14 cellular contexts compared by ENCODE assay signal in genomic region chr21:42678118-42678430, GRCh38. TPM values are rescaled to one million over a fixed set of nuclear protein-coding genes. Genes with fewer than 3 reads are reported as not detected.
A peak's percentile ranks its signal among the peaks of the same experiment; 100 is the strongest.
DNase-seq lines count a peak whose midpoint lies in the region; TF ChIP-seq lines count a peak whose summit lies in the region.
"Had no signal": no experiment of that assay in that cellular context is flagged by ENCODE, and none has a peak within 500 bp of the region (broad histone marks: within the 10 kb centered on the region; RNA-seq: fewer than 3 reads in every experiment).

No MANE protein-coding gene starts in this region.

- no peaks in the 10 kb centered on the region for H3K36me3 ChIP-seq in smooth muscle cell (ENCODE audit: low read depth)

- TF ChIP-seq CTCF in chondrocyte (IDR thresholded peaks at IDR 0.05), result no peak
- no peak for TF ChIP-seq CTCF in smooth muscle cell (IDR thresholded peaks at IDR 0.05; ENCODE audit: borderline replicate concordance, insufficient read depth, poor library complexity, severe bottlenecking)
- no peak for TF ChIP-seq CTCF in GM13976 (IDR thresholded peaks at IDR 0.05; ENCODE audit: borderline replicate concordance, control extremely low read depth, extremely low read depth, insufficient read depth, missing control alignments)

- no peaks in the 10 kb centered on the region for H3K27me3 ChIP-seq in smooth muscle cell (ENCODE audit: low read depth)

- in situ Hi-C loops in GM13976 (cut with MboI; ENCODE audit: low sequenced_read_pairs, unreplicated experiment), result no loop called here

- H3K9me3 Mint-ChIP-seq in activated CD4-positive, alpha-beta memory T cell treated with anti-CD3 and anti-CD28 coated beads, Interleukin-2, amount 10 ng/mL, durations not matched to agents 7 days and 5 days, result no peaks in the 10 kb centered on the region
- H3K9me3 Mint-ChIP-seq in activated CD4-positive, alpha-beta memory T cell treated with anti-CD3 and anti-CD28 coated beads for 36 hours, result no peaks in the 10 kb centered on the region
- H3K9me3 Mint-ChIP-seq in chondrocyte (ENCODE audit: low read depth), result no peaks in the 10 kb centered on the region

- no peak overlapping the region for H3K27ac ChIP-seq in smooth muscle cell (ENCODE audit: low read depth)

- peaks cover 16% of the 10 kb centered on the region for H3K27me3 Mint-ChIP-seq in activated CD4-positive, alpha-beta memory T cell treated with anti-CD3 and anti-CD28 coated beads, Interleukin-2, amount 10 ng/mL, durations not matched to agents 7 days and 5 days
- H3K27me3 Mint-ChIP-seq in activated CD4-positive, alpha-beta memory T cell treated with anti-CD3 and anti-CD28 coated beads for 36 hours, result peaks cover 4% of the 10 kb centered on the region
- H3K27me3 Mint-ChIP-seq in chondrocyte (ENCODE audit: low read depth), result peaks cover 41% of the 10 kb centered on the region

- no peak overlapping the region for H3K9ac ChIP-seq in smooth muscle cell (ENCODE audit: low read depth)

- peaks cover 42% of the 10 kb centered on the region for H3K4me1 Mint-ChIP-seq in activated CD4-positive, alpha-beta memory T cell treated with anti-CD3 and anti-CD28 coated beads, Interleukin-2, amount 10 ng/mL, durations not matched to agents 7 days and 5 days
- H3K4me1 Mint-ChIP-seq in activated CD4-positive, alpha-beta memory T cell treated with anti-CD3 and anti-CD28 coated beads for 36 hours (ENCODE audit: low read depth), result peaks cover 33% of the 10 kb centered on the region
- peaks cover 46% of the 10 kb centered on the region for H3K4me1 Mint-ChIP-seq in chondrocyte (ENCODE audit: low read depth)

- H3K36me3 Mint-ChIP-seq in activated CD4-positive, alpha-beta memory T cell treated with anti-CD3 and anti-CD28 coated beads, Interleukin-2, amount 10 ng/mL, durations not matched to agents 7 days and 5 days (ENCODE audit: low read depth), result no peaks in the 10 kb centered on the region
- no peaks in the 10 kb centered on the region for H3K36me3 Mint-ChIP-seq in activated CD4-positive, alpha-beta memory T cell treated with anti-CD3 and anti-CD28 coated beads for 36 hours
- H3K36me3 Mint-ChIP-seq in chondrocyte (ENCODE audit: low read depth), result no peaks in the 10 kb centered on the region

- no peaks in the 10 kb centered on the region for H3K9me3 ChIP-seq in smooth muscle cell (replicated peaks; ENCODE audit: low read depth)

- H3K4me1 ChIP-seq in smooth muscle cell (ENCODE audit: low read depth), result peaks cover 23% of the 10 kb centered on the region

- peak overlapping the region; percentile 44 for H3K27ac Mint-ChIP-seq in activated CD4-positive, alpha-beta memory T cell treated with anti-CD3 and anti-CD28 coated beads, Interleukin-2, amount 10 ng/mL, durations not matched to agents 7 days and 5 days
- no peak overlapping the region for H3K27ac Mint-ChIP-seq in activated CD4-positive, alpha-beta memory T cell treated with anti-CD3 and anti-CD28 coated beads for 36 hours
- H3K27ac Mint-ChIP-seq in chondrocyte (ENCODE audit: unreplicated experiment), result peak overlapping the region; percentile 20

- H3K4me3 ChIP-seq in smooth muscle cell, result no peak overlapping the region

- H2AFZ ChIP-seq in smooth muscle cell (ENCODE audit: low read depth), result no peak overlapping the region

- WGBS in smooth muscle cell (ENCODE audit: low lambda C conversion rate), result 13% methylated on average over 6 of the region's 6 CpGs

- H3K79me2 ChIP-seq in smooth muscle cell (ENCODE audit: low read depth), result no peaks in the 10 kb centered on the region

- H3K4me3 Mint-ChIP-seq in activated CD4-positive, alpha-beta memory T cell treated with anti-CD3 and anti-CD28 coated beads, Interleukin-2, amount 10 ng/mL, durations not matched to agents 7 days and 5 days, result no peak overlapping the region
- H3K4me3 Mint-ChIP-seq in activated CD4-positive, alpha-beta memory T cell treated with anti-CD3 and anti-CD28 coated beads for 36 hours, result no peak overlapping the region
- H3K4me3 Mint-ChIP-seq in chondrocyte (ENCODE audit: unreplicated experiment), result no peak overlapping the region

- H3F3A ChIP-seq in smooth muscle cell (ENCODE audit: low read depth), result peaks cover 20% of the 10 kb centered on the region

- intact Hi-C loops in activated CD4-positive, alpha-beta memory T cell treated with anti-CD3 and anti-CD28 coated beads for 36 hours (cut with micrococcal nuclease), result no loop called here

- peak overlapping the region; percentile 54 for H3K4me2 ChIP-seq in smooth muscle cell

- DNase-seq in activated CD4-positive, alpha-beta memory T cell treated with anti-CD3 and anti-CD28 coated beads, Interleukin-2, amount 10 ng/mL, durations not matched to agents 7 days and 5 days, result no peak
- DNase-seq in activated CD4-positive, alpha-beta memory T cell treated with anti-CD3 and anti-CD28 coated beads for 36 hours, result no peak
- DNase-seq in NCI-H2227 (lab: John Stamatoyannopoulos, UW; ENCODE audit: unreplicated experiment) (peak; percentile 94), chondrocyte (ENCODE audit: low spot score) (no peak), smooth muscle cell (lab: John Stamatoyannopoulos, UW; ENCODE audit: unreplicated experiment) (no peak), GM13976 (ENCODE audit: low spot score) (no peak), AG08395 (ENCODE audit: low spot score) (no peak), SKM-1 (lab: John Stamatoyannopoulos, UW; ENCODE audit: unreplicated experiment) (no peak)
- DNase-seq: ACHN; activated CD4-positive, alpha-beta T cell treated with anti-CD3 and anti-CD28 coated beads for 1 hour; activated naive CD4-positive, alpha-beta T cell treated with anti-CD3 and anti-CD28 coated beads, Interleukin-2, amount 50 U/mL, for 16 hours; effector CD4-positive, alpha-beta T cell; NCI-H1436; stimulated activated CD4-positive, alpha-beta T cell treated with anti-CD3 and anti-CD28 coated beads, Interleukin-15, amount 100 ng/mL, for 24 hours had no signal

- CTCF ChIA-PET in activated CD4-positive, alpha-beta memory T cell treated with anti-CD3 and anti-CD28 coated beads, Interleukin-2, amount 10 ng/mL, durations not matched to agents 7 days and 5 days (lab: Charles Lee), result no interaction called here
- CTCF ChIA-PET in activated CD4-positive, alpha-beta memory T cell treated with anti-CD3 and anti-CD28 coated beads for 36 hours (lab: Charles Lee), result no interaction called here

- peaks cover 30% of the 10 kb centered on the region for H4K20me1 ChIP-seq in smooth muscle cell (ENCODE audit: low read depth)

- POLR2A ChIA-PET in activated CD4-positive, alpha-beta memory T cell treated with anti-CD3 and anti-CD28 coated beads, Interleukin-2, amount 10 ng/mL, durations not matched to agents 7 days and 5 days (lab: Charles Lee), result interaction anchor here (1.0 kb wide), 1 partner anchor 23 kb away, joined by 3 read pairs; no protein-coding TSS in a partner anchor
- POLR2A ChIA-PET in activated CD4-positive, alpha-beta memory T cell treated with anti-CD3 and anti-CD28 coated beads for 36 hours (lab: Charles Lee), result no interaction called here

RNA-seq across cellular contexts. Expression of gene PDE9A, which starts 24.7 kb away (rescaled TPM):
- 10 to 100 TPM; 13.9 to 14.3 TPM for total RNA-seq in activated CD4-positive, alpha-beta memory T cell treated with anti-CD3 and anti-CD28 coated beads, Interleukin-2, amount 10 ng/mL, durations not matched to agents 7 days and 5 days
- total RNA-seq in activated CD4-positive, alpha-beta memory T cell treated with anti-CD3 and anti-CD28 coated beads for 36 hours, result 1 to 10 TPM; 7.5 to 8.6 TPM
- total RNA-seq in chondrocyte (0.60 to 1.2 TPM (median 1.1 TPM) in 3 replicates), smooth muscle cell (9.6 and 12.3 TPM in 2 replicates)
- polyA plus RNA-seq in smooth muscle cell, result 4.3 and 7.3 TPM in 2 replicates
